In genomic region chr12:32309811-32310755, GRCh38 we compare ENCODE assay signal across 14 cellular contexts.
A peak's percentile ranks its signal among the peaks of the same experiment; 100 is the strongest.
DNase-seq lines count a peak whose midpoint lies in the region; ATAC-seq, FAIRE-seq and TF ChIP-seq lines count a peak whose summit lies in the region.
"Had no signal": no experiment of that assay in that cellular context is flagged by ENCODE, and none has a peak within 500 bp of the region (broad histone marks: within the 10 kb centered on the region; RNA-seq: fewer than 3 reads in every experiment).

No MANE protein-coding gene starts in this region.

- H3K36me3 ChIP-seq in HUES48 (ENCODE audit: control insufficient read depth, insufficient read depth, low read length) (peaks cover 44% of the 10 kb centered on the region), sigmoid colon (peaks cover 0 to 10% (median 0%) of the 10 kb centered on the region in 4 donors)
- H3K36me3 ChIP-seq: right atrium auricular region had no signal

- FAIRE-seq in endometrium (lab: Jason Lieb, UNC): peak; percentile 23
- FAIRE-seq: HTR-8/SVneo had no signal

- no peak for TF ChIP-seq POLR2A in sigmoid colon (IDR thresholded peaks at IDR 0.05)

- peaks cover 22% of the 10 kb centered on the region for H3K4me1 Mint-ChIP-seq in nephron

- no peak overlapping the region for H3K4me3 ChIP-seq in HUES48 (ENCODE audit: low read depth, low read length)
- H3K4me3 ChIP-seq in sigmoid colon: no peak overlapping the region
- H3K4me3 ChIP-seq: right atrium auricular region had no signal

- H3K36me3 Mint-ChIP-seq in nephron (ENCODE audit: low read depth): peaks cover 10% of the 10 kb centered on the region

- ATAC-seq in GM19455 (IDR thresholded peaks at IDR 0.05; ENCODE audit: unreplicated experiment): no peak
- ATAC-seq: CD8-positive, alpha-beta T cell had no signal

- 54 to 69% methylated on average over 10 of the region's 10 CpGs for whole genome bisulfite sequencing in sigmoid colon, 2 donors

- H3K9ac ChIP-seq in HUES48 (ENCODE audit: low read depth, low read length): no peak overlapping the region

- no peak for TF ChIP-seq EP300 in sigmoid colon (IDR thresholded peaks at IDR 0.05)

- H3K9me3 ChIP-seq in HUES48 (ENCODE audit: control insufficient read depth, insufficient read depth, low read length): no peaks in the 10 kb centered on the region
- no peaks in the 10 kb centered on the region for H3K9me3 ChIP-seq in sigmoid colon
- H3K9me3 ChIP-seq: right atrium auricular region had no signal

- DNase-seq in NCI-H2171 treated with DMSO at 0.1 percent for 48 hours (lab: John Stamatoyannopoulos, UW) (peak; percentile 96), sigmoid colon (no peak), LoVo (ENCODE audit: low spot score) (no peak)
- DNase-seq: activated T-cell treated with anti-CD3 and anti-CD28 coated beads for 4 hours; CD8-positive, alpha-beta T cell; GOT3; Right ventricle myocardium superior had no signal

- no peaks in the 10 kb centered on the region for H3K27me3 ChIP-seq in HUES48 (ENCODE audit: control insufficient read depth, insufficient read depth, low read length)
- no peaks in the 10 kb centered on the region for H3K27me3 ChIP-seq in sigmoid colon
- H3K27me3 ChIP-seq: right atrium auricular region had no signal

- peaks cover 6% of the 10 kb centered on the region for H3K4me1 ChIP-seq in HUES48 (ENCODE audit: control insufficient read depth, insufficient read depth, low read length)
- peaks cover 0 to 4% (median 0%) of the 10 kb centered on the region in 4 donors for H3K4me1 ChIP-seq in sigmoid colon

- peak overlapping the region in 1 of 3 experiments; percentile 45 for H3K4me3 Mint-ChIP-seq in nephron
- H3K4me3 Mint-ChIP-seq: CD8-positive, alpha-beta T cell had no signal

- H3K27ac ChIP-seq in HUES48 (ENCODE audit: low read depth, low read length) (peak overlapping the region; percentile 10), sigmoid colon (no peak overlapping the region)
- H3K27ac ChIP-seq: epithelial cell of prostate, right atrium auricular region had no signal

- H3K27ac Mint-ChIP-seq in nephron: peak overlapping the region; percentile 66 to 94 (median 86)
- H3K27ac Mint-ChIP-seq: CD8-positive, alpha-beta T cell had no signal

- intact Hi-C loops in sigmoid colon (cut with DNase I): loop anchor here (5.0 to 10.0 kb wide), 3 partner anchors 248 to 658 kb away; no protein-coding TSS in a partner anchor

- TF ChIP-seq CTCF in nephron (IDR thresholded peaks at IDR 0.05; ENCODE audit: unreplicated experiment in 3 of 3): no peak
- no peak for TF ChIP-seq CTCF in sigmoid colon (IDR thresholded peaks at IDR 0.05)

- H3K27me3 Mint-ChIP-seq in nephron (ENCODE audit: low read depth): no peaks in the 10 kb centered on the region

- H3K9me3 Mint-ChIP-seq in nephron: no peaks in the 10 kb centered on the region
- H3K9me3 Mint-ChIP-seq: CD8-positive, alpha-beta T cell had no signal
